10 cellular contexts compared by ENCODE assay signal in genomic region chr4:4995866-4996265, GRCh38. TPM values are rescaled to one million over a fixed set of nuclear protein-coding genes. Genes with fewer than 3 reads are reported as not detected.
"Had no signal": no experiment of that assay in that cellular context is flagged by ENCODE, and none has a peak within 500 bp of the region (broad histone marks: within the 10 kb centered on the region; RNA-seq: fewer than 3 reads in every experiment).

No MANE protein-coding gene starts in this region.

- H3K27ac Mint-ChIP-seq: activated CD4-positive, alpha-beta memory T cell treated with anti-CD3 and anti-CD28 coated beads for 36 hours; activated CD8-positive, alpha-beta memory T cell treated with anti-CD3 and anti-CD28 coated beads, Interleukin-2, amount 10 ng/mL, durations not matched to agents 7 days and 5 days; activated naive CD4-positive, alpha-beta T cell treated with anti-CD3 and anti-CD28 coated beads, Interleukin-2, amount 10 ng/mL, durations not matched to agents 7 days and 5 days; activated T-cell treated with anti-CD3 and anti-CD28 coated beads, Interleukin-2, amount 50 U/mL, for 24 hours; natural killer cell treated with Interleukin-12 subunit alpha and Interleukin-12 subunit beta and Interleukin-15 and Interleukin-18, amount 100 ng/mL, for 72 hours had no signal

- H3K4me3 Mint-ChIP-seq: activated CD4-positive, alpha-beta memory T cell treated with anti-CD3 and anti-CD28 coated beads for 36 hours; activated CD8-positive, alpha-beta memory T cell treated with anti-CD3 and anti-CD28 coated beads, Interleukin-2, amount 10 ng/mL, durations not matched to agents 7 days and 5 days; activated naive CD4-positive, alpha-beta T cell treated with anti-CD3 and anti-CD28 coated beads, Interleukin-2, amount 10 ng/mL, durations not matched to agents 7 days and 5 days; activated T-cell treated with anti-CD3 and anti-CD28 coated beads, Interleukin-2, amount 50 U/mL, for 24 hours; natural killer cell treated with Interleukin-12 subunit alpha and Interleukin-12 subunit beta and Interleukin-15 and Interleukin-18, amount 100 ng/mL, for 72 hours had no signal

- DNase-seq: activated CD8-positive, alpha-beta memory T cell treated with anti-CD3 and anti-CD28 coated beads, Interleukin-2, amount 10 ng/mL, durations not matched to agents 7 days and 5 days had no signal

- H3K36me3 Mint-ChIP-seq: activated CD4-positive, alpha-beta memory T cell treated with anti-CD3 and anti-CD28 coated beads for 36 hours; activated CD8-positive, alpha-beta memory T cell treated with anti-CD3 and anti-CD28 coated beads, Interleukin-2, amount 10 ng/mL, durations not matched to agents 7 days and 5 days; activated naive CD4-positive, alpha-beta T cell treated with anti-CD3 and anti-CD28 coated beads, Interleukin-2, amount 10 ng/mL, durations not matched to agents 7 days and 5 days; natural killer cell treated with Interleukin-12 subunit alpha and Interleukin-12 subunit beta and Interleukin-15 and Interleukin-18, amount 100 ng/mL, for 72 hours had no signal

- H3K27me3 ChIP-seq: esophagus muscularis mucosa had no signal

- H3K4me3 ChIP-seq: esophagus muscularis mucosa, psoas muscle had no signal

- H3K4me1 ChIP-seq: psoas muscle had no signal

- H3K27ac ChIP-seq: esophagus muscularis mucosa, psoas muscle, VCaP had no signal

- H3K36me3 ChIP-seq: esophagus muscularis mucosa had no signal

- H3K9me3 ChIP-seq: esophagus muscularis mucosa, psoas muscle had no signal

- H3K9me3 Mint-ChIP-seq: activated CD4-positive, alpha-beta memory T cell treated with anti-CD3 and anti-CD28 coated beads for 36 hours; activated naive CD4-positive, alpha-beta T cell treated with anti-CD3 and anti-CD28 coated beads, Interleukin-2, amount 10 ng/mL, durations not matched to agents 7 days and 5 days; activated T-cell treated with anti-CD3 and anti-CD28 coated beads, Interleukin-2, amount 50 U/mL, for 24 hours; natural killer cell treated with Interleukin-12 subunit alpha and Interleukin-12 subunit beta and Interleukin-15 and Interleukin-18, amount 100 ng/mL, for 72 hours had no signal

- H3K4me1 Mint-ChIP-seq: activated CD8-positive, alpha-beta memory T cell treated with anti-CD3 and anti-CD28 coated beads, Interleukin-2, amount 10 ng/mL, durations not matched to agents 7 days and 5 days; activated naive CD4-positive, alpha-beta T cell treated with anti-CD3 and anti-CD28 coated beads, Interleukin-2, amount 10 ng/mL, durations not matched to agents 7 days and 5 days had no signal

RNA-seq across cellular contexts. Expression of gene CYTL1, which starts 23.4 kb away (rescaled TPM):
- total RNA-seq: activated CD4-positive, alpha-beta memory T cell treated with anti-CD3 and anti-CD28 coated beads for 36 hours; activated CD8-positive, alpha-beta memory T cell treated with anti-CD3 and anti-CD28 coated beads, Interleukin-2, amount 10 ng/mL, durations not matched to agents 7 days and 5 days; cardiac septum; natural killer cell treated with Interleukin-12 subunit alpha and Interleukin-12 subunit beta and Interleukin-15 and Interleukin-18, amount 100 ng/mL, for 72 hours; T-helper 1 cell treated with Interleukin-12 subunit alpha and Interleukin-12 subunit beta and Interleukin-4 antibody, amounts not matched to agents 30 ng/mL and 1 ng/mL, for 36 hours had no signal

RNA-seq across cellular contexts. Expression of gene STK32B, which starts 55.4 kb away (rescaled TPM):
- total RNA-seq: activated CD4-positive, alpha-beta memory T cell treated with anti-CD3 and anti-CD28 coated beads for 36 hours; activated CD8-positive, alpha-beta memory T cell treated with anti-CD3 and anti-CD28 coated beads, Interleukin-2, amount 10 ng/mL, durations not matched to agents 7 days and 5 days; natural killer cell treated with Interleukin-12 subunit alpha and Interleukin-12 subunit beta and Interleukin-15 and Interleukin-18, amount 100 ng/mL, for 72 hours; T-helper 1 cell treated with Interleukin-12 subunit alpha and Interleukin-12 subunit beta and Interleukin-4 antibody, amounts not matched to agents 30 ng/mL and 1 ng/mL, for 36 hours had no signal
